ENCODE assay signal across 9 cellular contexts in the genomic region with DNA sequence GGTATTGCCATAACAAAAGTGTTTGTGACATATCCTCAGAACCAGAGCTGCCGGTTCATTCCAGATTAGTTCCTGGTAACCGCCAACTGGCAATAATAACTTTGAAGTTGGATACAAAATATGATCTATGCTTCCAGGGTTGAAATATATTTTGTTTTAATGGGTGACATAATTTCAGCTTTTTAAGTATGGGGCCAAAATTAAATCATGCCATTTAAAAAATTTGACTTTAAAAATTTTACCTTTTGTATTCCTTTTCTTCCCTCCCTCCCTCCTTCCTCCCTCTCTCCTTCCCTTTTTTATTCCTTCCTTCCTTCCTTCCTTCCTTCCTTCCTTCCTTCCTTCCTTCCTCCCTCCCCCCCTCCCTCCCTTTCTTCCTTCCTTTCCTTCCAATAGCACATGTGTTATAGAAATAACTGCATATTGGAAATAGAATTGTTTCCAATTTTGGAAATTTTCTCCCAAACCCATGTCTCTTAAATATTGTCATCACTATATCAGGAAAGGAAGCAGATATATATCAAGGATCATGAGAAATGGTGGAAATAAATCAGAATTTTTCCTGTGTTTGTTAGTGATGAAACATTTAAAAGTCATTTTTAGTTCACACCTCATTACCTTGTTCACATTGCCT. TPM values are rescaled to one million over a fixed set of nuclear protein-coding genes. Genes with fewer than 3 reads are reported as not detected.
"Had no signal": no experiment of that assay in that cellular context is flagged by ENCODE, and none has a peak within 500 bp of the region (broad histone marks: within the 10 kb centered on the region; RNA-seq: fewer than 3 reads in every experiment).

No MANE protein-coding gene starts in this region.

- H3K9ac ChIP-seq: KMS-11 had no signal

- FAIRE-seq: HTR-8/SVneo had no signal

- H3K27ac ChIP-seq: HL-60, KMS-11 had no signal

- DNase-seq: IMR-90, KBM-7, KG1 had no signal

- H3K4me2 ChIP-seq: KMS-11 had no signal

RNA-seq across cellular contexts. Expression of a gene that starts 59.2 kb away (rescaled TPM):
- total RNA-seq: HT-29, HT1080, IMR-90 had no signal
- polyA plus RNA-seq: IgD-negative memory B cell, IMR-90 had no signal
